27 cellular contexts compared by ENCODE assay signal in the genomic region with DNA sequence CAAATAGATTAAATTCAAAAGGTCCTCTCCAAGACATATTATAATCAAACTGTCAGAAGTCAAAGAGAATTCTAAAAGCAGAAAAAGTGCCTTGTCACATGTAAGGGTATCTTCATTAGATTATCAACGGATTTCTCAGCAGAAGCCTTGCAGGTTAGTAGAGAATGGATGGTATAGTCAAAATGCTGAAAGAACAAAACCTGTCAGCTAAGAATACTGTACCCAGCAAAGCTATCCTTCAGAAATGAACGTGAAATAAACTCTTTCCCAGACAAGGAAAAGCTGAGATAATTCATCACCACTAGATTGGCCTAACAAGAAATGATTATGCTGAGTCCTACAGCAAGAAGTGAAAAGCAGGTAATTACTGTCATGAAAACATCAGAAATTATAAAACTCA.
"Had no signal": no experiment of that assay in that cellular context is flagged by ENCODE, and none has a peak within 500 bp of the region (broad histone marks: within the 10 kb centered on the region; RNA-seq: fewer than 3 reads in every experiment).

No MANE protein-coding gene starts in this region.

- H2AFZ ChIP-seq: hepatocyte had no signal

- H3K27me3 Mint-ChIP-seq: naive thymus-derived CD4-positive, alpha-beta T cell; stimulated activated naive B cell treated with anti-CD40 and anti-IgM and Interleukin-4, amounts not matched to agents 10 μg/mL and 1 μg/mL and 100 μg/mL, for 72 hours; stimulated activated naive CD8-positive, alpha-beta T cell treated with anti-CD3 and anti-CD28 coated beads, Interleukin-15, Interleukin-2, amounts not matched to agents 100 ng/mL and 50 ng/mL, for 24 hours had no signal

- FAIRE-seq: islet of Langerhans had no signal

- H3K4me2 ChIP-seq: hepatocyte had no signal

- H3K27me3 ChIP-seq: gastroesophageal sphincter, heart left ventricle, hepatocyte, left lung, ovary, transverse colon, upper lobe of right lung, uterus had no signal

- H3K4me3 ChIP-seq: gastroesophageal sphincter, heart left ventricle, hepatocyte, left lung, ovary, psoas muscle, thoracic aorta, transverse colon, upper lobe of right lung, uterus had no signal

- H3K27ac Mint-ChIP-seq: stimulated activated naive B cell treated with anti-CD40 and anti-IgM and Interleukin-4, amounts not matched to agents 10 μg/mL and 1 μg/mL and 100 μg/mL, for 72 hours; stimulated activated naive CD8-positive, alpha-beta T cell treated with anti-CD3 and anti-CD28 coated beads, Interleukin-15, Interleukin-2, amounts not matched to agents 100 ng/mL and 50 ng/mL, for 24 hours had no signal

- H3K36me3 ChIP-seq: ovary, upper lobe of right lung, uterus had no signal

- H3K79me2 ChIP-seq: hepatocyte had no signal

- H3K4me1 ChIP-seq: gastroesophageal sphincter, left lung, psoas muscle, transverse colon, upper lobe of right lung, uterus had no signal

- H3K4me3 Mint-ChIP-seq: stimulated activated naive B cell treated with anti-CD40 and anti-IgM and Interleukin-4, amounts not matched to agents 10 μg/mL and 1 μg/mL and 100 μg/mL, for 72 hours; stimulated activated naive CD8-positive, alpha-beta T cell treated with anti-CD3 and anti-CD28 coated beads, Interleukin-15, Interleukin-2, amounts not matched to agents 100 ng/mL and 50 ng/mL, for 24 hours had no signal

- ATAC-seq: esophagus mucosa; gastroesophageal sphincter; heart left ventricle; left cardiac atrium; left lung; naive thymus-derived CD4-positive, alpha-beta T cell; psoas muscle; right cardiac atrium; stimulated activated naive B cell treated with anti-CD40 and anti-IgM and Interleukin-4, amounts not matched to agents 10 μg/mL and 1 μg/mL and 100 μg/mL, for 72 hours; upper lobe of right lung had no signal

- H3K9me3 ChIP-seq: ovary, psoas muscle, thoracic aorta, upper lobe of right lung, uterus had no signal

- H3K27ac ChIP-seq: epithelial cell of prostate, gastroesophageal sphincter, heart left ventricle, hepatocyte, left lung, ovary, psoas muscle, thoracic aorta, transverse colon, upper lobe of right lung, uterus had no signal

- DNase-seq: cortex of kidney; foreskin fibroblast; heart left ventricle; left cardiac atrium; left lung; mesendoderm; midbrain; naive thymus-derived CD4-positive, alpha-beta T cell; occipital lobe; ovary; posterior cingulate gyrus; psoas muscle; right cardiac atrium; small intestine; stimulated activated CD4-positive, alpha-beta T cell treated with anti-CD3 and anti-CD28 coated beads, Interleukin-15, amount 100 ng/mL, for 24 hours; stimulated activated CD4-positive, alpha-beta T cell treated with anti-CD3 and anti-CD28 coated beads, Interleukin-2, amount 100 ng/mL, for 48 hours; stimulated activated naive B cell treated with anti-CD40 and anti-IgM and Interleukin-4, amounts not matched to agents 10 μg/mL and 1 μg/mL and 100 μg/mL, for 72 hours; transverse colon; upper lobe of right lung; uterus had no signal
